Comparison of ENCODE assay signal across 13 cellular contexts in genomic region chr12:31714406-31715271, GRCh38. TPM values are rescaled to one million over a fixed set of nuclear protein-coding genes. Genes with fewer than 3 reads are reported as not detected.
A peak's percentile ranks its signal among the peaks of the same experiment; 100 is the strongest.
DNase-seq lines count a peak whose midpoint lies in the region; ATAC-seq, FAIRE-seq and TF ChIP-seq lines count a peak whose summit lies in the region.
"Had no signal": no experiment of that assay in that cellular context is flagged by ENCODE, and none has a peak within 500 bp of the region (broad histone marks: within the 10 kb centered on the region; RNA-seq: fewer than 3 reads in every experiment).

No MANE protein-coding gene starts in this region.

- H3K9me3 ChIP-seq in endothelial cell of umbilical vein (replicated peaks; ENCODE audit: control insufficient read depth, insufficient read depth, low read length), result no peaks in the 10 kb centered on the region
- H3K9me3 ChIP-seq in upper lobe of left lung, result no peaks in the 10 kb centered on the region

- TF ChIP-seq CTCF in endothelial cell of umbilical vein (IDR thresholded peaks at IDR 0.05; ENCODE audit: extremely low read depth in 1 of 2, insufficient read depth in 1 of 2, low read depth in 1 of 2, low read length in 2 of 2) (no peak), upper lobe of left lung (IDR thresholded peaks at IDR 0.05) (no peak)

- dilution Hi-C loops in endothelial cell of umbilical vein (cut with MboI; ENCODE audit: extremely low pct_ligation_motif_present, low sequenced_read_pairs), result no loop called here

- H3K4me1 ChIP-seq in endothelial cell of umbilical vein (ENCODE audit: control insufficient read depth, extremely low read depth, insufficient read depth, low read length) (peaks cover 10% of the 10 kb centered on the region), upper lobe of left lung (peaks cover 0 to 8% (median 2%) of the 10 kb centered on the region in 4 donors)
- H3K4me1 ChIP-seq: right atrium auricular region had no signal

- no peaks in the 10 kb centered on the region for H3K27me3 Mint-ChIP-seq in activated CD4-positive, alpha-beta T cell treated with anti-CD3 and anti-CD28 coated beads, Interleukin-2, amount 10 ng/mL, durations not matched to agents 24 days and 14 days
- H3K27me3 Mint-ChIP-seq in activated CD4-positive, alpha-beta T cell treated with anti-CD3 and anti-CD28 coated beads, Interleukin-2, amount 10 ng/mL, durations not matched to agents 7 days and 5 days, result no peaks in the 10 kb centered on the region
- H3K27me3 Mint-ChIP-seq: activated CD8-positive, alpha-beta T cell treated with anti-CD3 and anti-CD28 coated beads for 36 hours had no signal

- H3K9me1 ChIP-seq in endothelial cell of umbilical vein (replicated peaks; ENCODE audit: control insufficient read depth, extremely low read depth, insufficient read depth, low read length), result no peaks in the 10 kb centered on the region

- H3K4me1 Mint-ChIP-seq in activated CD4-positive, alpha-beta T cell treated with anti-CD3 and anti-CD28 coated beads, Interleukin-2, amount 10 ng/mL, durations not matched to agents 24 days and 14 days, result peaks cover 10% of the 10 kb centered on the region
- H3K4me1 Mint-ChIP-seq in activated CD4-positive, alpha-beta T cell treated with anti-CD3 and anti-CD28 coated beads, Interleukin-2, amount 10 ng/mL, durations not matched to agents 7 days and 5 days, result peaks cover 5% of the 10 kb centered on the region

- peak overlapping the region; percentile 69 for H3K4me2 ChIP-seq in endothelial cell of umbilical vein (ENCODE audit: insufficient read depth, low read length)

- H2AFZ ChIP-seq in endothelial cell of umbilical vein (ENCODE audit: low read depth, low read length), result peak overlapping the region; percentile 86

- H4K20me1 ChIP-seq in endothelial cell of umbilical vein (replicated peaks; ENCODE audit: control insufficient read depth, extremely low read depth, insufficient read depth, low read length), result no peaks in the 10 kb centered on the region

- BruUV-seq in endothelial cell of umbilical vein (replicated peaks; lab: Mats Ljungman, UMichigan), result no TSS peak

- peaks cover 34% of the 10 kb centered on the region for H3K9me3 Mint-ChIP-seq in activated CD4-positive, alpha-beta T cell treated with anti-CD3 and anti-CD28 coated beads, Interleukin-2, amount 10 ng/mL, durations not matched to agents 24 days and 14 days
- H3K9me3 Mint-ChIP-seq in activated CD4-positive, alpha-beta T cell treated with anti-CD3 and anti-CD28 coated beads, Interleukin-2, amount 10 ng/mL, durations not matched to agents 7 days and 5 days, result peaks cover 33% of the 10 kb centered on the region

- POLR2A ChIA-PET in activated CD4-positive, alpha-beta T cell treated with anti-CD3 and anti-CD28 coated beads, Interleukin-2, amount 10 ng/mL, durations not matched to agents 7 days and 5 days (lab: Charles Lee), result no interaction called here
- POLR2A ChIA-PET in endothelial cell of umbilical vein (lab: Charles Lee), result interaction anchor here (1.9 kb wide), 2 partner anchors 15 to 17 kb away, joined by 4 to 5 read pairs; partner anchors contain the start of gene AMN1

- FAIRE-seq in endothelial cell of umbilical vein (lab: Jason Lieb, UNC), result no peak
- FAIRE-seq: A204.1 had no signal

- no peak overlapping the region for H3K4me3 ChIP-seq in endothelial cell of umbilical vein (replicated peaks in 1 of 3; ENCODE audit: insufficient read depth in 1 of 3, low read depth in 1 of 3, low read length in 3 of 3)
- no peak overlapping the region for H3K4me3 ChIP-seq in upper lobe of left lung
- H3K4me3 ChIP-seq: right atrium auricular region had no signal

- H3K36me3 ChIP-seq in endothelial cell of umbilical vein (ENCODE audit: control insufficient read depth in 2 of 2, extremely low read depth in 1 of 2, insufficient read depth in 2 of 2, low read length in 2 of 2) (no peaks in the 10 kb centered on the region), upper lobe of left lung (peaks cover 0 to 6% (median 0%) of the 10 kb centered on the region in 4 donors)
- H3K36me3 ChIP-seq: right atrium auricular region had no signal

- H3K27ac ChIP-seq in endothelial cell of umbilical vein (ENCODE audit: insufficient read depth, low read depth, low read length), result peak overlapping the region; percentile 85
- peak overlapping the region; percentile 22 to 83 (median 59) for H3K27ac ChIP-seq in upper lobe of left lung

- H3K36me3 Mint-ChIP-seq in activated CD4-positive, alpha-beta T cell treated with anti-CD3 and anti-CD28 coated beads, Interleukin-2, amount 10 ng/mL, durations not matched to agents 24 days and 14 days (ENCODE audit: low read depth), result peaks cover 36% of the 10 kb centered on the region
- peaks cover 32% of the 10 kb centered on the region for H3K36me3 Mint-ChIP-seq in activated CD4-positive, alpha-beta T cell treated with anti-CD3 and anti-CD28 coated beads, Interleukin-2, amount 10 ng/mL, durations not matched to agents 7 days and 5 days (ENCODE audit: low read depth)

- H3K27me3 ChIP-seq in endothelial cell of umbilical vein (ENCODE audit: control insufficient read depth in 2 of 2, insufficient read depth in 2 of 2, low read length in 2 of 2) (no peaks in the 10 kb centered on the region), upper lobe of left lung (no peaks in the 10 kb centered on the region)
- H3K27me3 ChIP-seq: right atrium auricular region had no signal

- intact Hi-C loops in activated CD4-positive, alpha-beta T cell treated with anti-CD3 and anti-CD28 coated beads, Interleukin-2, amount 10 ng/mL, durations not matched to agents 24 days and 14 days (cut with micrococcal nuclease), result no loop called here
- intact Hi-C loops in endothelial cell of umbilical vein (cut with micrococcal nuclease), result no loop called here

- no peak for TF ChIP-seq POLR2A in endothelial cell of umbilical vein (IDR thresholded peaks at IDR 0.05; ENCODE audit: low read depth, low read length)
- no peak for TF ChIP-seq POLR2A in upper lobe of left lung (IDR thresholded peaks at IDR 0.05)

- H3K9ac ChIP-seq in endothelial cell of umbilical vein (replicated peaks; ENCODE audit: extremely low read depth, insufficient read depth, low read length), result peak overlapping the region; percentile 68

- TF ChIP-seq EP300 in upper lobe of left lung (IDR thresholded peaks at IDR 0.05), result no peak

- DNase-seq in activated CD4-positive, alpha-beta T cell treated with anti-CD3 and anti-CD28 coated beads, Interleukin-2, amount 10 ng/mL, durations not matched to agents 24 days and 14 days, result peak; percentile 44
- no peak for DNase-seq in activated CD4-positive, alpha-beta T cell treated with anti-CD3 and anti-CD28 coated beads, Interleukin-2, amount 10 ng/mL, durations not matched to agents 7 days and 5 days
- no peak for DNase-seq in endothelial cell of umbilical vein (ENCODE audit: low read depth, low spot score)
- no peak for DNase-seq in upper lobe of left lung
- no peak for DNase-seq in GM19238 (ENCODE audit: insufficient read length, low spot score)
- no peak for DNase-seq in NCI-H1417 treated with DMSO at 0.1 percent for 48 hours (lab: John Stamatoyannopoulos, UW)
- DNase-seq in mucosa of gallbladder (ENCODE audit: low spot score), result no peak
- DNase-seq: activated CD8-positive, alpha-beta T cell treated with anti-CD3 and anti-CD28 coated beads for 36 hours; kidney glomerular epithelial cell; SHP77 had no signal

- peak; percentile 11 for ATAC-seq in HG03103 (IDR thresholded peaks at IDR 0.05; ENCODE audit: low read depth, unreplicated experiment)
- ATAC-seq in upper lobe of left lung (ENCODE audit: low FRiP score in 2 of 2), result no peak
- ATAC-seq: activated CD8-positive, alpha-beta T cell treated with anti-CD3 and anti-CD28 coated beads for 36 hours had no signal

- no peaks in the 10 kb centered on the region for H3K79me2 ChIP-seq in endothelial cell of umbilical vein (ENCODE audit: control insufficient read depth, insufficient read depth, low read length)

- H3K27ac Mint-ChIP-seq in activated CD4-positive, alpha-beta T cell treated with anti-CD3 and anti-CD28 coated beads, Interleukin-2, amount 10 ng/mL, durations not matched to agents 24 days and 14 days, result peak overlapping the region; percentile 9
- no peak overlapping the region for H3K27ac Mint-ChIP-seq in activated CD4-positive, alpha-beta T cell treated with anti-CD3 and anti-CD28 coated beads, Interleukin-2, amount 10 ng/mL, durations not matched to agents 7 days and 5 days

- WGBS in upper lobe of left lung, 2 donors, result 92 to 96% methylated on average over 3 of the region's 3 CpGs

- H3K4me3 Mint-ChIP-seq in activated CD4-positive, alpha-beta T cell treated with anti-CD3 and anti-CD28 coated beads, Interleukin-2, amount 10 ng/mL, durations not matched to agents 24 days and 14 days, result no peak overlapping the region
- no peak overlapping the region for H3K4me3 Mint-ChIP-seq in activated CD4-positive, alpha-beta T cell treated with anti-CD3 and anti-CD28 coated beads, Interleukin-2, amount 10 ng/mL, durations not matched to agents 7 days and 5 days
- H3K4me3 Mint-ChIP-seq: activated CD8-positive, alpha-beta T cell treated with anti-CD3 and anti-CD28 coated beads for 36 hours had no signal

- CTCF ChIA-PET in activated CD4-positive, alpha-beta T cell treated with anti-CD3 and anti-CD28 coated beads, Interleukin-2, amount 10 ng/mL, durations not matched to agents 7 days and 5 days (lab: Charles Lee), result interaction anchor here (0.6 to 1.9 kb wide), 5 partner anchors 11 to 366 kb away, joined by 3 to 5 read pairs (median 3); no protein-coding TSS in a partner anchor
- CTCF ChIA-PET in endothelial cell of umbilical vein (lab: Charles Lee), result interaction anchor here (0.6 to 2.6 kb wide), 11 partner anchors 10 to 598 kb away, joined by 3 to 12 read pairs (median 3); partner anchors contain the start of gene AMN1

RNA-seq across cellular contexts. Expression of gene AMN1, which starts 14.2 kb away (rescaled TPM):
- 2.3 and 2.4 TPM in 2 replicates for total RNA-seq in activated CD4-positive, alpha-beta T cell treated with anti-CD3 and anti-CD28 coated beads, Interleukin-2, amount 10 ng/mL, durations not matched to agents 24 days and 14 days
- total RNA-seq in activated CD4-positive, alpha-beta T cell treated with anti-CD3 and anti-CD28 coated beads, Interleukin-2, amount 10 ng/mL, durations not matched to agents 7 days and 5 days, result 1 to 10 TPM; 6.1 to 6.6 TPM
- total RNA-seq in endothelial cell of umbilical vein (8.5 and 11.8 TPM in 2 replicates), upper lobe of left lung (10 to 100 TPM in 1 of 6 donors, 1 to 10 TPM in 5; 2.1 to 15.9 (median 5.7) TPM), mucosa of gallbladder (8.9 TPM)
- polyA plus RNA-seq in endothelial cell of umbilical vein, result 11.3 and 18.0 TPM in 2 replicates
- 14.6 and 15.9 TPM in 2 replicates for polyA plus RNA-seq in endothelial cell of umbilical vein (2011; cell fraction: cytosol; rRNA removed)
- 11.1 and 15.5 TPM in 2 replicates for polyA plus RNA-seq in endothelial cell of umbilical vein (2011; cell fraction: nucleus; rRNA removed)
- polyA plus RNA-seq in endothelial cell of umbilical vein (2012), result 10.9 and 17.3 TPM in 2 replicates
- 10.0 and 12.7 TPM in 2 replicates for polyA minus RNA-seq in endothelial cell of umbilical vein
- 2.6 TPM for polyA minus RNA-seq in endothelial cell of umbilical vein (2011; cell fraction: cytosol; rRNA and poly(A)+ RNA removed)
- 5.9 and 9.0 TPM in 2 replicates for polyA minus RNA-seq in endothelial cell of umbilical vein (2011; cell fraction: nucleus; rRNA and poly(A)+ RNA removed)

RNA-seq across cellular contexts. Expression of gene ETFBKMT, which starts 55.2 kb away (rescaled TPM):
- 0.52 and 0.84 TPM in 2 replicates for total RNA-seq in activated CD4-positive, alpha-beta T cell treated with anti-CD3 and anti-CD28 coated beads, Interleukin-2, amount 10 ng/mL, durations not matched to agents 24 days and 14 days
- total RNA-seq in activated CD4-positive, alpha-beta T cell treated with anti-CD3 and anti-CD28 coated beads, Interleukin-2, amount 10 ng/mL, durations not matched to agents 7 days and 5 days, result 1 to 10 TPM in 1 of 2 experiments, under 1 TPM in 1; 0.57 to 1.2 TPM
- 2.4 and 3.1 TPM in 2 replicates for total RNA-seq in endothelial cell of umbilical vein
- polyA plus RNA-seq in endothelial cell of umbilical vein, result 1.2 and 1.4 TPM in 2 replicates
- 1.4 and 1.6 TPM in 2 replicates for polyA plus RNA-seq in endothelial cell of umbilical vein (2011; cell fraction: cytosol; rRNA removed)
- 0.99 and 1.5 TPM in 2 replicates for polyA plus RNA-seq in endothelial cell of umbilical vein (2011; cell fraction: nucleus; rRNA removed)
- 1.9 and 2.4 TPM in 2 replicates for polyA plus RNA-seq in endothelial cell of umbilical vein (2012)
- 2.3 and 2.5 TPM in 2 replicates for polyA minus RNA-seq in endothelial cell of umbilical vein
- polyA minus RNA-seq in endothelial cell of umbilical vein (2011; cell fraction: cytosol; rRNA and poly(A)+ RNA removed), result not detected
- 0.72 and 1.2 TPM in 2 replicates for polyA minus RNA-seq in endothelial cell of umbilical vein (2011; cell fraction: nucleus; rRNA and poly(A)+ RNA removed)
- total RNA-seq in upper lobe of left lung, result 1 to 10 TPM; 2.1 to 7.3 (median 4.3) TPM
- total RNA-seq in mucosa of gallbladder, result 6.4 TPM
